In genomic region chr14:32166924-32167323, GRCh38 we compare ENCODE assay signal across 1 cellular context.
TF ChIP-seq lines count a peak whose summit lies in the region.

No MANE protein-coding gene starts in this region.

TF ChIP-seq in K562, 482 proteins besides CTCF, POLR2A, EP300 and RAD21 (continued from another document):
- TF ChIP-seq, protein P1, sequence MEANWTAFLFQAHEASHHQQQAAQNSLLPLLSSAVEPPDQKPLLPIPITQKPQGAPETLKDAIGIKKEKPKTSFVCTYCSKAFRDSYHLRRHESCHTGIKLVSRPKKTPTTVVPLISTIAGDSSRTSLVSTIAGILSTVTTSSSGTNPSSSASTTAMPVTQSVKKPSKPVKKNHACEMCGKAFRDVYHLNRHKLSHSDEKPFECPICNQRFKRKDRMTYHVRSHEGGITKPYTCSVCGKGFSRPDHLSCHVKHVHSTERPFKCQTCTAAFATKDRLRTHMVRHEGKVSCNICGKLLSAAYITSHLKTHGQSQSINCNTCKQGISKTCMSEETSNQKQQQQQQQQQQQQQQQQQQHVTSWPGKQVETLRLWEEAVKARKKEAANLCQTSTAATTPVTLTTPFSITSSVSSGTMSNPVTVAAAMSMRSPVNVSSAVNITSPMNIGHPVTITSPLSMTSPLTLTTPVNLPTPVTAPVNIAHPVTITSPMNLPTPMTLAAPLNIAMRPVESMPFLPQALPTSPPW (CRISPR knock-in tag; IDR thresholded peaks at IDR 0.05), result no peak
- TF ChIP-seq HSF4 (CRISPR knock-in tag; IDR thresholded peaks at IDR 0.05; ENCODE audit: borderline replicate concordance) (no peak), ARHGAP35 (IDR thresholded peaks at IDR 0.05; ENCODE audit: partially characterized antibody) (no peak), SNRNP70 (optimal IDR thresholded peaks at IDR 0.05; ENCODE audit: low read depth, low read length) (no peak), TBL1XR1 (IDR thresholded peaks at IDR 0.05; ENCODE audit: low read length in 2 of 2) (no peak)
- TF ChIP-seq, protein P2, sequence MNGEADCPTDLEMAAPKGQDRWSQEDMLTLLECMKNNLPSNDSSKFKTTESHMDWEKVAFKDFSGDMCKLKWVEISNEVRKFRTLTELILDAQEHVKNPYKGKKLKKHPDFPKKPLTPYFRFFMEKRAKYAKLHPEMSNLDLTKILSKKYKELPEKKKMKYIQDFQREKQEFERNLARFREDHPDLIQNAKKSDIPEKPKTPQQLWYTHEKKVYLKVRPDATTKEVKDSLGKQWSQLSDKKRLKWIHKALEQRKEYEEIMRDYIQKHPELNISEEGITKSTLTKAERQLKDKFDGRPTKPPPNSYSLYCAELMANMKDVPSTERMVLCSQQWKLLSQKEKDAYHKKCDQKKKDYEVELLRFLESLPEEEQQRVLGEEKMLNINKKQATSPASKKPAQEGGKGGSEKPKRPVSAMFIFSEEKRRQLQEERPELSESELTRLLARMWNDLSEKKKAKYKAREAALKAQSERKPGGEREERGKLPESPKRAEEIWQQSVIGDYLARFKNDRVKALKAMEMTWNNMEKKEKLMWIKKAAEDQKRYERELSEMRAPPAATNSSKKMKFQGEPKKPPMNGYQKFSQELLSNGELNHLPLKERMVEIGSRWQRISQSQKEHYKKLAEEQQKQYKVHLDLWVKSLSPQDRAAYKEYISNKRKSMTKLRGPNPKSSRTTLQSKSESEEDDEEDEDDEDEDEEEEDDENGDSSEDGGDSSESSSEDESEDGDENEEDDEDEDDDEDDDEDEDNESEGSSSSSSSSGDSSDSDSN (IDR thresholded peaks at IDR 0.05; ENCODE audit: borderline replicate concordance in 1 of 2, low read depth in 2 of 2, low read length in 2 of 2), result no peak
TF ChIP-seq in K562: peak in this region for 2.
